ENCODE assay signal across 14 cellular contexts in the genomic region with DNA sequence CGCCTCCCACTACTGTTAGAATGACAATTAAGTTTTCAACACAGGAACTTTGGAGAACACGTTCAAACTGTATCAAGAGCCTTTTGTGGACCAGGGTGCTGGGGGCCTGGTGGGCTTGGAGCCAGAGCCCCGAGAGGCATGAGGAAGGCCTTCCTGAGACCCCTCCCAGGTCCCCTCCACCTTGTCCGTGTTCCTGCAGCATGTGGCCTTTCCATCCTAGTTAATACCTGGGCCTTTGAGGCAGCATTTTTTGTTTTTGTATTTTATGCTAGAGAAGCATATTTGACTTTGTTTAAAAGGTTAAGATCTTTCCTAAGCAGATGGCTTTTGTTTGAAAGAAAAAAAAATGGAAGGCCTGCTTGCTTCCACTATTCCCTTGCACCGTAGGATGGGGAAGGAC.
A peak's percentile ranks its signal among the peaks of the same experiment; 100 is the strongest.
DNase-seq lines count a peak whose midpoint lies in the region; ATAC-seq and TF ChIP-seq lines count a peak whose summit lies in the region.
"Had no signal": no experiment of that assay in that cellular context is flagged by ENCODE, and none has a peak within 500 bp of the region (broad histone marks: within the 10 kb centered on the region; RNA-seq: fewer than 3 reads in every experiment).

No MANE protein-coding gene starts in this region.

- no peaks in the 10 kb centered on the region for H3K9me3 ChIP-seq in CD4-positive, CD25-positive, alpha-beta regulatory T cell (ENCODE audit: control insufficient read depth in 2 of 2, low read length in 2 of 2)
- no peaks in the 10 kb centered on the region for H3K9me3 ChIP-seq in CD8-positive, alpha-beta memory T cell (ENCODE audit: low read length)
- H3K9me3 ChIP-seq in endodermal cell (ENCODE audit: control insufficient read depth, low read length): no peaks in the 10 kb centered on the region

- no peak for ATAC-seq in CD4-positive, CD25-positive, alpha-beta regulatory T cell (ENCODE audit: low read depth in 2 of 2)
- no peak for ATAC-seq in natural killer cell treated with Interleukin-12 subunit alpha and Interleukin-12 subunit beta and Interleukin-15 and Interleukin-18, amount 100 ng/mL, for 72 hours
- no peak for ATAC-seq in GM21447 (IDR thresholded peaks at IDR 0.05; ENCODE audit: unreplicated experiment)
- ATAC-seq: Right ventricle myocardium inferior had no signal

- peak overlapping the region in 2 of 3 donors; percentile 46 to 55 for H3K27ac Mint-ChIP-seq in CD4-positive, CD25-positive, alpha-beta regulatory T cell
- H3K27ac Mint-ChIP-seq in CD8-positive, alpha-beta memory T cell: peak overlapping the region in 6 of 8 donors; percentile 1 to 82 (median 48)
- H3K27ac Mint-ChIP-seq in endodermal cell: peak overlapping the region; percentile 72
- H3K27ac Mint-ChIP-seq in natural killer cell treated with Interleukin-12 subunit alpha and Interleukin-12 subunit beta and Interleukin-15 and Interleukin-18, amount 100 ng/mL, for 72 hours: peak overlapping the region; percentile 31 to 89
- H3K27ac Mint-ChIP-seq in Calu3 (ENCODE audit: unreplicated experiment): no peak overlapping the region

- intact Hi-C loops in Calu3 (cut with micrococcal nuclease; ENCODE audit: unreplicated experiment): no loop called here

- no peaks in the 10 kb centered on the region for H3K9me3 Mint-ChIP-seq in CD4-positive, CD25-positive, alpha-beta regulatory T cell
- no peaks in the 10 kb centered on the region for H3K9me3 Mint-ChIP-seq in CD8-positive, alpha-beta memory T cell
- H3K9me3 Mint-ChIP-seq in endodermal cell: no peaks in the 10 kb centered on the region
- no peaks in the 10 kb centered on the region for H3K9me3 Mint-ChIP-seq in natural killer cell treated with Interleukin-12 subunit alpha and Interleukin-12 subunit beta and Interleukin-15 and Interleukin-18, amount 100 ng/mL, for 72 hours
- H3K9me3 Mint-ChIP-seq in Calu3 (ENCODE audit: low read depth, unreplicated experiment): peaks cover 2% of the 10 kb centered on the region

- BruUV-seq in Calu3 (replicated peaks; lab: Mats Ljungman, UMichigan): no TSS peak

- H3K4me3 Mint-ChIP-seq in CD4-positive, CD25-positive, alpha-beta regulatory T cell: no peak overlapping the region
- H3K4me3 Mint-ChIP-seq in CD8-positive, alpha-beta memory T cell: peak overlapping the region in 1 of 7 donors; percentile 2
- H3K4me3 Mint-ChIP-seq in endodermal cell (no peak overlapping the region), Calu3 (ENCODE audit: low read depth, unreplicated experiment) (no peak overlapping the region)
- H3K4me3 Mint-ChIP-seq in natural killer cell treated with Interleukin-12 subunit alpha and Interleukin-12 subunit beta and Interleukin-15 and Interleukin-18, amount 100 ng/mL, for 72 hours: peak overlapping the region; percentile 5

- no peak for DNase-seq in CD4-positive, CD25-positive, alpha-beta regulatory T cell
- no peak for DNase-seq in CD8-positive, alpha-beta memory T cell
- DNase-seq in endodermal cell (no peak), T1000 (lab: John Stamatoyannopoulos, UW) (no peak), Calu3 (no peak)
- no peak for DNase-seq in natural killer cell treated with Interleukin-12 subunit alpha and Interleukin-12 subunit beta and Interleukin-15 and Interleukin-18, amount 100 ng/mL, for 72 hours (ENCODE audit: low spot score)
- DNase-seq: ACHN, C1 segment of cervical spinal cord, GF-D8, KBM-7, NCI-H1105, NCI-H1694 treated with DMSO at 0.1 percent for 48 hours had no signal

- H3K4me3 ChIP-seq in CD4-positive, CD25-positive, alpha-beta regulatory T cell (ENCODE audit: low read depth, low read length): no peak overlapping the region
- H3K4me3 ChIP-seq in CD8-positive, alpha-beta memory T cell (ENCODE audit: low read length): no peak overlapping the region
- peak overlapping the region; percentile 29 for H3K4me3 ChIP-seq in endodermal cell (ENCODE audit: low read length)

- CTCF ChIA-PET in CD8-positive, alpha-beta memory T cell (lab: Charles Lee): no interaction called here
- CTCF ChIA-PET in Calu3 (lab: Charles Lee): no interaction called here

- no peaks in the 10 kb centered on the region for H3K27me3 ChIP-seq in CD4-positive, CD25-positive, alpha-beta regulatory T cell (ENCODE audit: control insufficient read depth, insufficient read depth, low read length)
- H3K27me3 ChIP-seq in CD8-positive, alpha-beta memory T cell (ENCODE audit: insufficient read depth, low read length, poor library complexity, severe bottlenecking): no peaks in the 10 kb centered on the region
- H3K27me3 ChIP-seq in endodermal cell (ENCODE audit: control insufficient read depth, insufficient read depth, low read length, poor library complexity, severe bottlenecking): no peaks in the 10 kb centered on the region

- peaks cover 10% of the 10 kb centered on the region for H3K36me3 ChIP-seq in CD4-positive, CD25-positive, alpha-beta regulatory T cell (ENCODE audit: control insufficient read depth, insufficient read depth, low read length)
- H3K36me3 ChIP-seq in CD8-positive, alpha-beta memory T cell (ENCODE audit: insufficient read depth, low read length): no peaks in the 10 kb centered on the region
- H3K36me3 ChIP-seq in endodermal cell (ENCODE audit: control insufficient read depth, insufficient read depth, low read length): peaks cover 24% of the 10 kb centered on the region

- peaks cover 34% of the 10 kb centered on the region for H3K4me1 ChIP-seq in CD4-positive, CD25-positive, alpha-beta regulatory T cell (ENCODE audit: control insufficient read depth, insufficient read depth, low read length, poor library complexity, severe bottlenecking)
- H3K4me1 ChIP-seq in CD8-positive, alpha-beta memory T cell (ENCODE audit: insufficient read depth, low read length): peaks cover 94% of the 10 kb centered on the region
- peaks cover 52% of the 10 kb centered on the region for H3K4me1 ChIP-seq in endodermal cell (ENCODE audit: control insufficient read depth, insufficient read depth, low read length)

- no peak overlapping the region for H3K27ac ChIP-seq in CD4-positive, CD25-positive, alpha-beta regulatory T cell (ENCODE audit: insufficient read depth, low read length, poor library complexity, severe bottlenecking)
- H3K27ac ChIP-seq in CD8-positive, alpha-beta memory T cell (ENCODE audit: low read depth, low read length): no peak overlapping the region
- H3K27ac ChIP-seq in endodermal cell (ENCODE audit: low read depth, low read length): no peak overlapping the region

- no peak for TF ChIP-seq CTCF in endodermal cell (conservative IDR thresholded peaks at IDR 0.05)
- TF ChIP-seq CTCF in Calu3 (IDR thresholded peaks at IDR 0.05; ENCODE audit: unreplicated experiment): no peak

- peaks cover 8% of the 10 kb centered on the region for H3K36me3 Mint-ChIP-seq in CD4-positive, CD25-positive, alpha-beta regulatory T cell
- H3K36me3 Mint-ChIP-seq in CD8-positive, alpha-beta memory T cell: peaks cover 0 to 26% (median 2%) of the 10 kb centered on the region in 3 donors
- peaks cover 12% of the 10 kb centered on the region for H3K36me3 Mint-ChIP-seq in endodermal cell (ENCODE audit: low read depth)
- no peaks in the 10 kb centered on the region for H3K36me3 Mint-ChIP-seq in natural killer cell treated with Interleukin-12 subunit alpha and Interleukin-12 subunit beta and Interleukin-15 and Interleukin-18, amount 100 ng/mL, for 72 hours
- H3K36me3 Mint-ChIP-seq in Calu3 (ENCODE audit: insufficient read depth, unreplicated experiment): no peaks in the 10 kb centered on the region

- H3K4me1 Mint-ChIP-seq in CD4-positive, CD25-positive, alpha-beta regulatory T cell: peaks cover 19 to 93% (median 61%) of the 10 kb centered on the region in 4 donors
- peaks cover 91 to 99% (median 96%) of the 10 kb centered on the region in 3 donors for H3K4me1 Mint-ChIP-seq in CD8-positive, alpha-beta memory T cell
- H3K4me1 Mint-ChIP-seq in endodermal cell (peaks cover 85% of the 10 kb centered on the region), Calu3 (ENCODE audit: low read depth, unreplicated experiment) (no peaks in the 10 kb centered on the region)
- H3K4me1 Mint-ChIP-seq in natural killer cell treated with Interleukin-12 subunit alpha and Interleukin-12 subunit beta and Interleukin-15 and Interleukin-18, amount 100 ng/mL, for 72 hours (ENCODE audit: low read depth in 2 of 2): peaks cover 83 to 87% of the 10 kb centered on the region in 2 donors

- no peak overlapping the region for H3K9ac ChIP-seq in endodermal cell (ENCODE audit: extremely low read depth, low read length, poor library complexity, severe bottlenecking)

- POLR2A ChIA-PET in CD8-positive, alpha-beta memory T cell (lab: Charles Lee): interaction anchor here (1.1 kb wide), 1 partner anchor 48 kb away, joined by 4 read pairs; no protein-coding TSS in a partner anchor

- WGBS in endodermal cell (ENCODE audit: insufficient coverage in 1 of 2, insufficient read length in 1 of 2), 2 experiments: 86 to 97% methylated on average over 2 to 5 of the region's 5 CpGs

- no peaks in the 10 kb centered on the region for H3K27me3 Mint-ChIP-seq in CD4-positive, CD25-positive, alpha-beta regulatory T cell
- H3K27me3 Mint-ChIP-seq in CD8-positive, alpha-beta memory T cell: no peaks in the 10 kb centered on the region
- H3K27me3 Mint-ChIP-seq in endodermal cell (ENCODE audit: insufficient read depth): no peaks in the 10 kb centered on the region
- no peaks in the 10 kb centered on the region for H3K27me3 Mint-ChIP-seq in natural killer cell treated with Interleukin-12 subunit alpha and Interleukin-12 subunit beta and Interleukin-15 and Interleukin-18, amount 100 ng/mL, for 72 hours
- no peaks in the 10 kb centered on the region for H3K27me3 Mint-ChIP-seq in Calu3 (ENCODE audit: unreplicated experiment)
